In the genomic region with DNA sequence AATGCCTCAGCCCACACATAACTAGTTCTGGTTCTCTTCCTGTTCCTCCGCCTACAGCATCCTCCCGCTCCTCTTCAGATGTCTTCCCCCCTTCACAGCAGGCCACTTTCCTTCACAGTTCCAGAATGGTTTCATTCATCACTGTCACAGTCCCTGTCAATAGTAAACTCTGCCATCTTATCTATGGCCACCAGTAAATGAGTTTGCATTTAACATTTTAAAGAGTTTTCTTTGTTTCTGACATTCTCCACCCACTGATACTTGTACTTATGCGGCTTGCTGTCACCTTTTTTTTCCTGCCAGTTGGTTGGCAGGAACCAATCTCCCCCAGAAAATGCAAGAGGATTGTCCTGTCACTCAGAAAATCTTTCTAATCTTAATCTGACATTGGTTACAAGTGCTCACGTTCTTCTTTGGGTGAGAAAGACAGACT, we compare ENCODE assay signal across 11 cellular contexts.
DNase-seq lines count a peak whose midpoint lies in the region; ATAC-seq and TF ChIP-seq lines count a peak whose summit lies in the region.
"Had no signal": no experiment of that assay in that cellular context is flagged by ENCODE, and none has a peak within 500 bp of the region (broad histone marks: within the 10 kb centered on the region; RNA-seq: fewer than 3 reads in every experiment).

No MANE protein-coding gene starts in this region.

- no peaks in the 10 kb centered on the region for H3K27me3 Mint-ChIP-seq in activated naive CD8-positive, alpha-beta T cell
- no peaks in the 10 kb centered on the region for H3K27me3 Mint-ChIP-seq in MCF 10A (ENCODE audit: insufficient read depth, unreplicated experiment)

- H3K9me3 ChIP-seq in upper lobe of right lung: no peaks in the 10 kb centered on the region
- H3K9me3 ChIP-seq: left lung, spleen had no signal

- no peaks in the 10 kb centered on the region for H3K9me3 Mint-ChIP-seq in activated naive CD8-positive, alpha-beta T cell (ENCODE audit: low read depth)
- H3K9me3 Mint-ChIP-seq in MCF 10A (ENCODE audit: unreplicated experiment): no peaks in the 10 kb centered on the region

- ATAC-seq in GM19452 (IDR thresholded peaks at IDR 0.05; ENCODE audit: unreplicated experiment): peak; percentile 49
- peak; percentile 47 for ATAC-seq in HG03045 (IDR thresholded peaks at IDR 0.05; ENCODE audit: unreplicated experiment)
- ATAC-seq in upper lobe of right lung: no peak
- ATAC-seq: left lung had no signal

- no peaks in the 10 kb centered on the region for H3K4me1 ChIP-seq in upper lobe of right lung
- H3K4me1 ChIP-seq: left lung, spleen had no signal

- intact Hi-C loops in MCF 10A (cut with micrococcal nuclease): no loop called here
- intact Hi-C loops in upper lobe of right lung (cut with DNase I): no loop called here

- H3K4me1 Mint-ChIP-seq in activated naive CD8-positive, alpha-beta T cell (ENCODE audit: low read depth): peaks cover 15% of the 10 kb centered on the region
- no peaks in the 10 kb centered on the region for H3K4me1 Mint-ChIP-seq in MCF 10A (ENCODE audit: insufficient read depth, unreplicated experiment)

- TF ChIP-seq CTCF in GM12865 (IDR thresholded peaks at IDR 0.05; ENCODE audit: insufficient read depth, low read depth, low read length, missing control alignments): no peak
- TF ChIP-seq CTCF in MCF 10A (IDR thresholded peaks at IDR 0.05; ENCODE audit: unreplicated experiment): no peak
- no peak for TF ChIP-seq CTCF in upper lobe of right lung (IDR thresholded peaks at IDR 0.05)

- BruUV-seq in MCF 10A (replicated peaks; lab: Mats Ljungman, UMichigan): no TSS peak

- H3K36me3 ChIP-seq in upper lobe of right lung: no peaks in the 10 kb centered on the region
- H3K36me3 ChIP-seq: left lung, spleen had no signal

- H3K36me3 Mint-ChIP-seq in activated naive CD8-positive, alpha-beta T cell: no peaks in the 10 kb centered on the region
- H3K36me3 Mint-ChIP-seq in MCF 10A (ENCODE audit: insufficient read depth, unreplicated experiment): no peaks in the 10 kb centered on the region

- H3K4me3 Mint-ChIP-seq in activated naive CD8-positive, alpha-beta T cell: peak overlapping the region; percentile 48
- no peak overlapping the region for H3K4me3 Mint-ChIP-seq in MCF 10A (ENCODE audit: unreplicated experiment)

- no peak overlapping the region for H3K27ac ChIP-seq in upper lobe of right lung
- H3K27ac ChIP-seq: left lung, spleen had no signal

- DNase-seq in GM12865 (ENCODE audit: low read depth) (peak; percentile 35), MCF 10A (ENCODE audit: unreplicated experiment) (no peak), NCI-H2029 (lab: John Stamatoyannopoulos, UW) (no peak), upper lobe of right lung (no peak), AG08395 (ENCODE audit: low spot score) (no peak)
- DNase-seq: left lung, NCI-H1417, spleen had no signal

- CTCF ChIA-PET in MCF 10A (lab: Yijun Ruan, JAX): no interaction called here

- H3K4me3 ChIP-seq in GM12865 (ENCODE audit: low read depth, low read length) (no peak overlapping the region), upper lobe of right lung (no peak overlapping the region)
- H3K4me3 ChIP-seq: left lung, spleen had no signal

- H3K27ac Mint-ChIP-seq in activated naive CD8-positive, alpha-beta T cell: peak overlapping the region; percentile 89
- H3K27ac Mint-ChIP-seq in MCF 10A (ENCODE audit: low read depth, unreplicated experiment): no peak overlapping the region

- no peaks in the 10 kb centered on the region for H3K27me3 ChIP-seq in upper lobe of right lung
- H3K27me3 ChIP-seq: left lung, spleen had no signal

- POLR2A ChIA-PET in MCF 10A (lab: Yijun Ruan, JAX): no interaction called here
